In genomic region chr16:29160171-29160570, GRCh38 we compare ENCODE assay signal across 7 cellular contexts.
DNase-seq lines count a peak whose midpoint lies in the region; ATAC-seq and TF ChIP-seq lines count a peak whose summit lies in the region.
"Not testable (repeated sequence)": the region's sequence is repeated elsewhere in the genome, so short reads cannot be mapped to it uniquely, and the experiment has no call there.

No MANE protein-coding gene starts in this region.

- not testable (repeated sequence) for TF ChIP-seq CTCF in brain microvascular endothelial cell (IDR thresholded peaks at IDR 0.05; ENCODE audit: low read depth, low read length, missing control alignments); mesothelial cell of epicardium (IDR thresholded peaks at IDR 0.05; ENCODE audit: unreplicated experiment); nephron progenitor cell (IDR thresholded peaks at IDR 0.05); ovary (IDR thresholded peaks at IDR 0.05)

- peaks cover 14 to 17% of the 10 kb centered on the region in 2 donors for H3K36me3 Mint-ChIP-seq in CD4-positive, alpha-beta memory T cell
- not testable (repeated sequence) for H3K36me3 Mint-ChIP-seq in T-helper 17 cell (ENCODE audit: low read depth); mesothelial cell of epicardium; nephron progenitor cell (ENCODE audit: low read depth)

- not testable (repeated sequence) for H3K4me3 ChIP-seq in CD4-positive, alpha-beta memory T cell (ENCODE audit: low read length in 2 of 2); brain microvascular endothelial cell (ENCODE audit: low read depth, low read length); ovary

- intact Hi-C loops in CD4-positive, alpha-beta memory T cell (cut with micrococcal nuclease); Right ventricle myocardium inferior (cut with DNase I); ovary (cut with DNase I): not testable (repeated sequence)

- H3K4me1 ChIP-seq in CD4-positive, alpha-beta memory T cell (ENCODE audit: insufficient read depth, low read length) = not testable (repeated sequence)
- H3K4me1 ChIP-seq in ovary (ENCODE audit: insufficient read depth) = peaks cover 31% of the 10 kb centered on the region

- H3K27ac Mint-ChIP-seq in CD4-positive, alpha-beta memory T cell = peak overlapping the region in 4 of 7 donors; percentile 31 to 75 (median 63)
- peak overlapping the region; percentile 16 for H3K27ac Mint-ChIP-seq in T-helper 17 cell
- H3K27ac Mint-ChIP-seq in mesothelial cell of epicardium = peak overlapping the region; percentile 88
- peak overlapping the region; percentile 66 for H3K27ac Mint-ChIP-seq in nephron progenitor cell

- H3K27me3 ChIP-seq in CD4-positive, alpha-beta memory T cell (ENCODE audit: insufficient read depth, low read length); brain microvascular endothelial cell (replicated peaks); ovary: not testable (repeated sequence)

- in situ Hi-C loops in brain microvascular endothelial cell (cut with HindIII; ENCODE audit: low pct_ligation_motif_present, low sequenced_read_pairs) = not testable (repeated sequence)

- not testable (repeated sequence) for H3K27me3 Mint-ChIP-seq in CD4-positive, alpha-beta memory T cell; T-helper 17 cell; mesothelial cell of epicardium (ENCODE audit: low read depth); nephron progenitor cell (ENCODE audit: low read depth, poor library complexity)

- peaks cover 5 to 33% (median 14%) of the 10 kb centered on the region in 4 donors for H3K4me1 Mint-ChIP-seq in CD4-positive, alpha-beta memory T cell
- H3K4me1 Mint-ChIP-seq in T-helper 17 cell (peaks cover 11% of the 10 kb centered on the region), mesothelial cell of epicardium (peaks cover 38% of the 10 kb centered on the region), nephron progenitor cell (peaks cover 21% of the 10 kb centered on the region)

- 76 to 86% (median 81%) methylated on average over 25 of the region's 25 CpGs for WGBS in ovary, 3 donors

- not testable (repeated sequence) for H3K36me3 ChIP-seq in CD4-positive, alpha-beta memory T cell (ENCODE audit: insufficient read depth, low read length); brain microvascular endothelial cell (replicated peaks); ovary

- POLR2A ChIA-PET in CD4-positive, alpha-beta memory T cell (lab: Charles Lee; ENCODE audit: partially characterized antibody) = not testable (repeated sequence)

- not testable (repeated sequence) for DNase-seq in CD4-positive, alpha-beta memory T cell; T-helper 17 cell; brain microvascular endothelial cell; mesothelial cell of epicardium (ENCODE audit: low spot score in 2 of 2, unreplicated experiment in 2 of 2); nephron progenitor cell
- DNase-seq in Right ventricle myocardium inferior (ENCODE audit: missing footprints) (peak; percentile 60), ovary (peak in 2 of 5 donors; percentile 43 to 57)

- H3K27ac ChIP-seq in CD4-positive, alpha-beta memory T cell (ENCODE audit: low read depth, low read length) = not testable (repeated sequence)
- H3K27ac ChIP-seq in brain microvascular endothelial cell = peak overlapping the region; percentile 65
- H3K27ac ChIP-seq in ovary = peak overlapping the region; percentile 37 to 95

- ATAC-seq in T-helper 17 cell, Right ventricle myocardium inferior: not testable (repeated sequence)

- not testable (repeated sequence) for H3K9me3 ChIP-seq in CD4-positive, alpha-beta memory T cell (ENCODE audit: control insufficient read depth in 1 of 2, low read length in 2 of 2); T-helper 17 cell (ENCODE audit: control insufficient read depth, low read length, poor library complexity, severe bottlenecking); ovary

- H3K9me3 Mint-ChIP-seq in CD4-positive, alpha-beta memory T cell; mesothelial cell of epicardium; nephron progenitor cell: not testable (repeated sequence)

- not testable (repeated sequence) for H3K4me3 Mint-ChIP-seq in CD4-positive, alpha-beta memory T cell; T-helper 17 cell; mesothelial cell of epicardium; nephron progenitor cell

- CTCF ChIA-PET in CD4-positive, alpha-beta memory T cell (lab: Charles Lee; ENCODE audit: partially characterized antibody) = not testable (repeated sequence)

- not testable (repeated sequence) for TF ChIP-seq EP300 in ovary (IDR thresholded peaks at IDR 0.05)

- not testable (repeated sequence) for TF ChIP-seq POLR2A in ovary (IDR thresholded peaks at IDR 0.05)

Comparison
In these comparisons a context has a peak if more than half of its experiments do, and no peak if none do; other contexts are left out.
1. H3K27ac Mint-ChIP-seq: peak in every context shown above with its lines; median percentile 88 in mesothelial cell of epicardium; 66 in nephron progenitor cell; 63 in CD4-positive, alpha-beta memory T cell; 16 in T-helper 17 cell.